1 cellular context compared by ENCODE assay signal in the genomic region with DNA sequence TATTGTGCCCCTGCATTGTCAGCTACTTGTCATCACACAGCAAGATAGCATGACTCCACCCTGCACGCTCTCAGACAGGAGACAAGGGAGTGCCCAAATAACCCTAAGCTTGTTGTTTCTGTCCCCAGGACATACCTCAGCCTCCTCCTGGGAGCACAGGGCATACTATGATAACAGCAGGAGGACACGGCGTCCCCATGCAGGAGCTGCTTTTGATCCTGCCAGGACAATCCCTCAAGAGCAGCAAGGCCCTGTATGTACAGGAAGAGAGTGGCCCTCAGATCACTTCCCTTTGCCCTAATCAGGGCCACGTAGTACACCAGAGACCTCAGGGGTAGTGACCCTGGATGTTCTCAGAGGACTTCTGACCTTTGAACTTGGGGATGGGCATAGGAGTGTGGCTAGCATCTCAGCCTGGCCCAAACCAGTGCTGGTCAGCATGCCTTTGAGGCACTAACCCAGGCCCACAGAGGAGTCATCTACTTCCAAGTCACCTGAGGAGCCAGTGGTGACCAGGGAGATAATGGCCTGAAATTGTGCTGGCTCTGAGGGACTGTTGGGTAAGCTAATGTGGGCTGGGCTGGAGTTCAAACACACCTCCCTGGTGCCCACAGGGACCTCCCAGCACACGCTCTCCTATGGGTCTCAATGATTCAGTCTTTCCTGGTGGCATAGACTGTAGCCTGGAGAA.
TF ChIP-seq lines count a peak whose summit lies in the region.

No MANE protein-coding gene starts in this region.

TF ChIP-seq in K562, 482 proteins besides CTCF, POLR2A, EP300 and RAD21:
- TF ChIP-seq NUFIP1 (IDR thresholded peaks at IDR 0.05; ENCODE audit: partially characterized antibody) (no peak), ZNF253 (CRISPR knock-in tag; conservative IDR thresholded peaks at IDR 0.05) (no peak), ZNF436 (CRISPR knock-in tag; IDR thresholded peaks at IDR 0.05) (no peak), HNRNPL (IDR thresholded peaks at IDR 0.05; ENCODE audit: low read depth, low read length) (no peak), ZNF224 (CRISPR knock-in tag; IDR thresholded peaks at IDR 0.05) (no peak), ZNF232 (CRISPR knock-in tag; IDR thresholded peaks at IDR 0.05) (no peak), PHTF2 (CRISPR knock-in tag; IDR thresholded peaks at IDR 0.05) (no peak), ESRRA (IDR thresholded peaks at IDR 0.05; ENCODE audit: borderline replicate concordance, low read depth) (no peak), CREM (IDR thresholded peaks at IDR 0.05; ENCODE audit: low read depth) (0 out of 2 replicates have a peak, but pooled peaks have one; percentile 1), NR2C1 (IDR thresholded peaks at IDR 0.05) (peak; percentile 60), NR2C1 (tag; IDR thresholded peaks at IDR 0.05) (peak; percentile 63), RCOR1 (IDR thresholded peaks at IDR 0.05; ENCODE audit: borderline replicate concordance in 1 of 2, low read depth in 2 of 2, low read length in 2 of 2) (no peak)
